In genomic region chr5:134088994-134089560, GRCh38 we compare ENCODE assay signal across 1 cellular context.
TF ChIP-seq lines count a peak whose summit lies in the region.

No MANE protein-coding gene starts in this region.

TF ChIP-seq in WTC11, 78 proteins besides CTCF, POLR2A, EP300 and RAD21:
- TF ChIP-seq ZNF263 (CRISPR knock-in tag; IDR thresholded peaks at IDR 0.05; ENCODE audit: low read depth) (0 out of 2 replicates have a peak, but pooled peaks have one; percentile 18), FOXP1 (CRISPR knock-in tag; IDR thresholded peaks at IDR 0.05; ENCODE audit: borderline replicate concordance) (0 out of 2 replicates have a peak, but pooled peaks have one; percentile 15), GABPB1 (CRISPR knock-in tag; IDR thresholded peaks at IDR 0.05) (no peak)
